In genomic region chr7:18177129-18177814, GRCh38 we compare ENCODE assay signal across 1 cellular context.
TF ChIP-seq lines count a peak whose summit lies in the region.

No MANE protein-coding gene starts in this region.

TF ChIP-seq in WTC11, 78 proteins besides CTCF, POLR2A, EP300 and RAD21 (continued from another document):
- TF ChIP-seq PRDM15 (CRISPR knock-in tag; IDR thresholded peaks at IDR 0.05) (no peak), ZNF532 (CRISPR knock-in tag; IDR thresholded peaks at IDR 0.05; ENCODE audit: borderline replicate concordance) (no peak), NR2C2 (CRISPR knock-in tag; IDR thresholded peaks at IDR 0.05) (no peak), NFYB (CRISPR knock-in tag; conservative IDR thresholded peaks at IDR 0.05; ENCODE audit: low read depth) (no peak), CREB1 (CRISPR knock-in tag; IDR thresholded peaks at IDR 0.05) (no peak), EMX1 (CRISPR knock-in tag; IDR thresholded peaks at IDR 0.05) (no peak), E2F4 (CRISPR knock-in tag; IDR thresholded peaks at IDR 0.05; ENCODE audit: borderline replicate concordance, low read depth) (no peak), MLX (CRISPR knock-in tag; IDR thresholded peaks at IDR 0.05) (no peak), AR (CRISPR knock-in tag; IDR thresholded peaks at IDR 0.05) (no peak), FOXP4 (CRISPR knock-in tag; IDR thresholded peaks at IDR 0.05) (no peak)
